ENCODE assay signal across 27 cellular contexts in the genomic region with DNA sequence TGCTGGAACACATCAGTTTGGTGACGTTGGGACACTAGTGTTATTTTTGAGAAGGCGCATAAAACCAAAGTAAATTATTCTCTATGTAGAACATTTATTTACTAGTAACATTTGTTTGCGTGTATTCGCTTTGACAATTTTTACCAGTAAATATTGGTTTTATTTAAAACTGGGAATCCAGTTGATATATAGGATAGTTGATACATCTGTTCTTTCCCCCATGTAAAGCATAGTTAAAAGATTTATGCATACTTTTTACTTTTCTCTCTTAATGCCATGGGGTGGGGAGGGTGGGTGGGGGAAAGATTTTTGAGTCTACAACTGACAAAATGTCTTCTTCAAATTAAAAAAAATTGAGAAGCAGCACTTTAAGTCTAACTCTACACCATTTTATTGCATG. TPM values are rescaled to one million over a fixed set of nuclear protein-coding genes. Genes with fewer than 3 reads are reported as not detected.
DNase-seq lines count a peak whose midpoint lies in the region; ATAC-seq, FAIRE-seq and TF ChIP-seq lines count a peak whose summit lies in the region.
"Had no signal": no experiment of that assay in that cellular context is flagged by ENCODE, and none has a peak within 500 bp of the region (broad histone marks: within the 10 kb centered on the region; RNA-seq: fewer than 3 reads in every experiment).

A gene (plus strand): TSS at position 301 of the 400 bp plus-strand sequence. CDS start 2,540 bp downstream, outside the sequence.

- H3K9ac ChIP-seq in kidney (ENCODE audit: low read length in 2 of 2), result no peak within 1 kb of the TSS

- TF ChIP-seq EP300 in gastroesophageal sphincter (IDR thresholded peaks at IDR 0.05), result no peak

- intact Hi-C loops in kidney (cut with DNase I), result no loop called here
- intact Hi-C loops in prostate gland (cut with DNase I), result no loop called here
- intact Hi-C loops in uterus (cut with DNase I; ENCODE audit: low total_unique reads), result no loop called here

- no peaks in the 10 kb centered on the region for H3K9me3 ChIP-seq in gastroesophageal sphincter
- H3K9me3 ChIP-seq in kidney (ENCODE audit: control insufficient read depth in 1 of 2, low read length in 2 of 2), result no peaks in the 10 kb centered on the region
- no peaks in the 10 kb centered on the region for H3K9me3 ChIP-seq in prostate gland
- no peaks in the 10 kb centered on the region for H3K9me3 ChIP-seq in uterus
- H3K9me3 ChIP-seq: HAP-1, pancreas, SJSA1 had no signal

- H3K27me3 ChIP-seq in gastroesophageal sphincter, result no peaks in the 10 kb centered on the region
- no peaks in the 10 kb centered on the region for H3K27me3 ChIP-seq in prostate gland (replicated peaks; ENCODE audit: insufficient read depth)
- H3K27me3 ChIP-seq in uterus, result no peaks in the 10 kb centered on the region
- H3K27me3 ChIP-seq: pancreas, SJSA1 had no signal

- no peaks in the 10 kb centered on the region for H3K36me3 ChIP-seq in gastroesophageal sphincter
- no peaks in the 10 kb centered on the region for H3K36me3 ChIP-seq in kidney (ENCODE audit: control insufficient read depth in 1 of 2, insufficient read depth in 2 of 2, low read length in 2 of 2)
- no peaks in the 10 kb centered on the region for H3K36me3 ChIP-seq in prostate gland
- H3K36me3 ChIP-seq in uterus, result no peaks in the 10 kb centered on the region
- H3K36me3 ChIP-seq: HAP-1, pancreas, SJSA1 had no signal

- peaks cover 3 to 44% (median 5%) of the 10 kb centered on the region in 3 donors for H3K4me1 ChIP-seq in gastroesophageal sphincter
- H3K4me1 ChIP-seq in kidney (ENCODE audit: control insufficient read depth in 1 of 2, insufficient read depth in 1 of 2, low read depth in 1 of 2, low read length in 2 of 2), result peaks cover 6 to 11% of the 10 kb centered on the region in 2 donors
- H3K4me1 ChIP-seq in prostate gland (replicated peaks), result no peaks in the 10 kb centered on the region
- no peaks in the 10 kb centered on the region for H3K4me1 ChIP-seq in uterus

- TF ChIP-seq POLR2A in gastroesophageal sphincter (IDR thresholded peaks at IDR 0.05), result no peak
- TF ChIP-seq POLR2A in prostate gland (IDR thresholded peaks at IDR 0.05), result no peak
- TF ChIP-seq POLR2A in uterus (IDR thresholded peaks at IDR 0.05), result no peak
- TF ChIP-seq POLR2A in GM12891 (IDR thresholded peaks at IDR 0.05; ENCODE audit: low read depth, low read length), result no peak

- H3K4me3 ChIP-seq in gastroesophageal sphincter (no peak within 1 kb of the TSS), kidney (ENCODE audit: low read length in 2 of 2) (no peak within 1 kb of the TSS), prostate gland (no peak within 1 kb of the TSS), uterus (no peak within 1 kb of the TSS)
- H3K4me3 ChIP-seq: HAP-1, pancreas, SJSA1 had no signal

- no peak within 1 kb of the TSS for H3K27ac ChIP-seq in gastroesophageal sphincter
- H3K27ac ChIP-seq in kidney (ENCODE audit: low read depth in 2 of 2, low read length in 2 of 2), result no peak within 1 kb of the TSS
- no peak within 1 kb of the TSS for H3K27ac ChIP-seq in prostate gland
- no peak within 1 kb of the TSS for H3K27ac ChIP-seq in uterus
- H3K27ac ChIP-seq: pancreas, SJSA1 had no signal

- no peak for ATAC-seq in gastroesophageal sphincter
- ATAC-seq: naive thymus-derived CD8-positive, alpha-beta T cell had no signal

- 92 to 96% methylated on average over 4 of the region's 4 CpGs for WGBS in gastroesophageal sphincter (ENCODE audit: low coverage in 1 of 2), 2 donors
- 96% methylated on average over 4 of the region's 4 CpGs for WGBS in prostate gland

- DNase-seq in kidney (no peak), prostate gland (ENCODE audit: low spot score) (no peak), uterus (no peak), GM12891 (ENCODE audit: insufficient read length, low spot score) (no peak), T-helper 9 cell (no peak)
- DNase-seq in stimulated activated CD4-positive, alpha-beta T cell treated with anti-CD3 and anti-CD28 coated beads, Interleukin-4, amount 100 ng/mL, for 4 hours, result no peak
- DNase-seq in activated CD4-positive, alpha-beta T cell treated with anti-CD3 and anti-CD28 coated beads for 4 hours, result no peak
- DNase-seq: activated CD4-positive, alpha-beta T cell treated with anti-CD3 and anti-CD28 coated beads for 48 hours; activated naive CD4-positive, alpha-beta T cell treated with anti-CD3 and anti-CD28 coated beads for 36 hours; activated T-cell treated with anti-CD3 and anti-CD28 coated beads, Interleukin-2, amount 50 U/mL, for 48 hours; amniotic stem cell; Calu3; cortex of kidney; glutamatergic neuron; naive thymus-derived CD8-positive, alpha-beta T cell; NCI-H1092; NCI-H187 treated with DMSO at 0.1 percent for 48 hours; NCI-H69; pancreas; T-helper 1 cell had no signal

- TF ChIP-seq CTCF in gastroesophageal sphincter (IDR thresholded peaks at IDR 0.05) (no peak), kidney (IDR thresholded peaks at IDR 0.05; ENCODE audit: borderline replicate concordance, extremely low read depth, insufficient read depth) (no peak), prostate gland (IDR thresholded peaks at IDR 0.05) (no peak), uterus (IDR thresholded peaks at IDR 0.05) (no peak)

- FAIRE-seq in kidney (lab: Jason Lieb, UNC) (no peak), GM12891 (lab: Jason Lieb, UNC) (no peak)
- FAIRE-seq: bronchial epithelial cell, endometrium, GM12892, pancreas, RCC 7860 had no signal

TF ChIP-seq in GM12891, 5 proteins besides CTCF, POLR2A, EP300 and RAD21:
- TF ChIP-seq POU2F2 (IDR thresholded peaks at IDR 0.05; ENCODE audit: low read depth, low read length), result no peak
- TF ChIP-seq TAF1 (IDR thresholded peaks at IDR 0.05; ENCODE audit: low read depth, low read length), result no peak
- no peak for TF ChIP-seq SPI1 (IDR thresholded peaks at IDR 0.05; ENCODE audit: low read depth, low read length)
- no peak for TF ChIP-seq POLR2AphosphoS5 (IDR thresholded peaks at IDR 0.05; ENCODE audit: low read depth, low read length)
- no peak for TF ChIP-seq PAX5 (IDR thresholded peaks at IDR 0.05; ENCODE audit: insufficient read depth, low read length, severe bottlenecking)
TF ChIP-seq in GM12891: peak in this region for 0.

RNA-seq across cellular contexts. Expression of the gene that starts here (rescaled TPM):
- total RNA-seq in gastroesophageal sphincter (10 to 100 TPM; 26.0 to 36.6 (median 28.7) TPM), kidney (15.5 TPM), prostate gland (10 to 100 TPM; 10.5 to 13.8 TPM), uterus (10 to 100 TPM; 17.8 to 33.5 (median 31.2) TPM)
- polyA plus RNA-seq in kidney (ENCODE audit: insufficient read depth, low read depth, low replicate concordance), result 13.2 TPM
- polyA plus RNA-seq in GM12891 (2012; ENCODE audit: low read depth, missing spikeins), result 0.82 TPM
